Comparison of ENCODE assay signal across 26 cellular contexts in the genomic region with DNA sequence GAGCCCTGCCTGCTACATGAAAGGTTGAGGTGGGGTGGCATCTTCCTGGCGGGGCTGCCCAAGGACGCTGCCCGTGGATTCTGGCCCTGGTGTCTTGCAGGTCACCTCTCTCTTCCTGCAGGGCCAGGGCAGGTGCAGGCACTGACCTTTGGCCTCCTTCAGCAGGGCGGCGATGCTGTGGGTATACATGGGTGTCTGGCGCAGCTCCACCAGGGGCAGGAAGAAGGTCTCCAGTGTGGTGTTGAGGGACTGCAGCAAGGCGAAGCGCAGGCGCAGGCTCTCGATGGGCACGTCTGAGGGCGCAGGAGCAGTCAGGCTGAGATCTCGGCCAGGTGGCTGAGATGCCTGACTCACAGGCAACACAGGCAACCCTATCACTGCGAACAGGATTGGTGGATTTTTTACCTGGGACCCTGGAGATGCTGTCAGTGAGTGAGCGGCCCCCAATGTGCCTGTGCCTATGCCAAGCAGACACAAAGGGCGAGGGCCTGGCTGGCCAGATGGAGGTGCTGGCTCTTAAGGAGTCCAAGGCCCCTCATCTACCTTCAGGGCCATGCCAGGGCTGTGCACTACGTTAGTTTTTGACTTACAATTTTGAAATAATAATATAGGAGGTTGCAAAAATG.
"Had no signal": no experiment of that assay in that cellular context is flagged by ENCODE, and none has a peak within 500 bp of the region (broad histone marks: within the 10 kb centered on the region; RNA-seq: fewer than 3 reads in every experiment).

No MANE protein-coding gene starts in this region.

- H3K27me3 ChIP-seq: heart left ventricle, neutrophil, right lobe of liver, uterus had no signal

- H3K36me3 Mint-ChIP-seq: activated naive CD4-positive, alpha-beta T cell treated with anti-CD3 and anti-CD28 coated beads, Interleukin-2, amount 50 U/mL, for 24 hours had no signal

- H3K27ac Mint-ChIP-seq: activated CD4-positive, alpha-beta memory T cell treated with anti-CD3 and anti-CD28 coated beads for 36 hours; activated CD4-positive, alpha-beta T cell treated with anti-CD3 and anti-CD28 coated beads, Interleukin-2, amount 10 ng/mL, durations not matched to agents 24 days and 14 days; activated naive CD4-positive, alpha-beta T cell treated with anti-CD3 and anti-CD28 coated beads, Interleukin-2, amount 50 U/mL, for 24 hours; dendritic cell treated with granulocyte-macrophage colony-stimulating factor and Interleukin-4, amounts not matched to agents 40 ng/mL and 50 ng/mL, for 4 days; nephron; T-helper 1 cell treated with Interleukin-12 subunit alpha and Interleukin-12 subunit beta and Interleukin-4 antibody, amounts not matched to agents 30 μg/mL and 1 μg/mL, for 36 hours had no signal

- H3K4me3 Mint-ChIP-seq: activated CD4-positive, alpha-beta memory T cell treated with anti-CD3 and anti-CD28 coated beads for 36 hours; activated CD4-positive, alpha-beta T cell treated with anti-CD3 and anti-CD28 coated beads, Interleukin-2, amount 10 ng/mL, durations not matched to agents 24 days and 14 days; activated naive CD4-positive, alpha-beta T cell treated with anti-CD3 and anti-CD28 coated beads, Interleukin-2, amount 50 U/mL, for 24 hours; activated naive CD8-positive, alpha-beta T cell treated with anti-CD3 and anti-CD28 coated beads, Interleukin-2, amount 50 U/mL, for 24 hours; activated T-cell treated with anti-CD3 and anti-CD28 coated beads, Interleukin-2, amount 50 U/mL, for 4 hours; activated T-helper 17 cell treated with anti-CD3 and anti-CD28 coated beads, Interleukin-2, amount 50 U/mL, for 72 hours; dendritic cell treated with granulocyte-macrophage colony-stimulating factor and Interleukin-4, amounts not matched to agents 40 ng/mL and 50 ng/mL, for 4 days; endodermal cell; nephron; T-helper 1 cell treated with Interleukin-12 subunit alpha and Interleukin-12 subunit beta and Interleukin-4 antibody, amounts not matched to agents 30 μg/mL and 1 μg/mL, for 36 hours had no signal

- H3K9me3 Mint-ChIP-seq: activated CD4-positive, alpha-beta memory T cell treated with anti-CD3 and anti-CD28 coated beads for 36 hours; activated CD4-positive, alpha-beta T cell treated with anti-CD3 and anti-CD28 coated beads, Interleukin-2, amount 10 ng/mL, durations not matched to agents 24 days and 14 days; activated naive CD4-positive, alpha-beta T cell treated with anti-CD3 and anti-CD28 coated beads, Interleukin-2, amount 50 U/mL, for 24 hours; activated naive CD8-positive, alpha-beta T cell treated with anti-CD3 and anti-CD28 coated beads, Interleukin-2, amount 50 U/mL, for 24 hours; activated T-cell treated with anti-CD3 and anti-CD28 coated beads, Interleukin-2, amount 50 U/mL, for 4 hours; activated T-helper 17 cell treated with anti-CD3 and anti-CD28 coated beads, Interleukin-2, amount 50 U/mL, for 72 hours; dendritic cell treated with granulocyte-macrophage colony-stimulating factor and Interleukin-4, amounts not matched to agents 40 ng/mL and 50 ng/mL, for 4 days; endodermal cell; nephron; T-helper 1 cell treated with Interleukin-12 subunit alpha and Interleukin-12 subunit beta and Interleukin-4 antibody, amounts not matched to agents 30 μg/mL and 1 μg/mL, for 36 hours had no signal

- H3K27ac ChIP-seq: heart left ventricle, neutrophil, right lobe of liver, thoracic aorta, uterus had no signal

- DNase-seq: activated CD4-positive, CD25-positive, alpha-beta regulatory T cell treated with anti-CD3 and anti-CD28 coated beads, Interleukin-2, amount 50 U/mL, for 72 hours; central memory CD4-positive, alpha-beta T cell; kidney glomerular epithelial cell; mesendoderm; SW 1271; T1000; uterus had no signal

- H3K4me3 ChIP-seq: heart left ventricle, lung, right lobe of liver, skin epidermis, thoracic aorta, uterus had no signal

- H3K9me3 ChIP-seq: heart left ventricle, neutrophil, right lobe of liver, thoracic aorta, uterus had no signal

- H3K36me3 ChIP-seq: uterus had no signal

- H3K4me1 ChIP-seq: heart left ventricle, right lobe of liver, uterus had no signal

- H3K27me3 Mint-ChIP-seq: activated CD4-positive, alpha-beta memory T cell treated with anti-CD3 and anti-CD28 coated beads for 36 hours; activated CD4-positive, alpha-beta T cell treated with anti-CD3 and anti-CD28 coated beads, Interleukin-2, amount 10 ng/mL, durations not matched to agents 24 days and 14 days; activated naive CD4-positive, alpha-beta T cell treated with anti-CD3 and anti-CD28 coated beads, Interleukin-2, amount 50 U/mL, for 24 hours; activated naive CD8-positive, alpha-beta T cell treated with anti-CD3 and anti-CD28 coated beads, Interleukin-2, amount 50 U/mL, for 24 hours; activated T-helper 17 cell treated with anti-CD3 and anti-CD28 coated beads, Interleukin-2, amount 50 U/mL, for 72 hours; dendritic cell treated with granulocyte-macrophage colony-stimulating factor and Interleukin-4, amounts not matched to agents 40 ng/mL and 50 ng/mL, for 4 days; progenitor cell of endocrine pancreas had no signal

- ATAC-seq: esophagus mucosa, left lobe of liver had no signal

- H3K4me1 Mint-ChIP-seq: activated naive CD8-positive, alpha-beta T cell treated with anti-CD3 and anti-CD28 coated beads, Interleukin-2, amount 50 U/mL, for 24 hours; endodermal cell; nephron had no signal
